Comparison of ENCODE assay signal across 14 cellular contexts in the genomic region with DNA sequence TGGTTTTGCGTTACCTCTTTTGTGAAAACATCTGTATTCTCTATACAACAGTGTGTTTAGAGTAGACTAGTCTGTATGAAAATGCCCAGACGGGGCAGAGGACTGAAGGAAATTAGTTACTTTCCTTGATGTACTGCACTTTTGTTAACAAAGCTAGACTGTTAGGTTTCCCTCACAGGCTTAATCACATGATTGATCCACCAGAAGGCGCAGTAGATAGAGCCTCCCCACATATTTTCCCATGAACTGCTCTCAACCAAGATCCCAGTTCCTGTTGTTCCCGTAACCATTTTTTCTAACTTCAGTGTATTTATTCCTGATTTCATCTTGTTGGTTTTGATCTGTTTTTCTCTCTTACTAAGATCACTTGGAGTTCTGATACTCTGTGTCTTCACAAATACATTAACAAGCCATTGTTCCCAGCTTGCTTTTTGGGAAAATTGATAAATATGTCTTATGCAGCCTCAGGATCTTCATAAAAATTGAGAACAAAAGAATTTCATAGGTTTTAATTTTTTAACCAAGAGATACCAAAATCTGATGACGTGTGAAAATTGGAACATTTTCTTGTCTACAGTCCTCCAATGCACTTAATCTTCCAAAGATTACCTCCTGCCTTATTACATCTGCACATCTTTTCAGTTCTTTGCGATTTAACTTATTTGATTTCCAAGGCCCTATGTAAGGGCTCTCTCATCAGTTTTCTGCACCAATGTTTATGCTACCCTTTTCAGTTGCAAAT. TPM values are rescaled to one million over a fixed set of nuclear protein-coding genes. Genes with fewer than 3 reads are reported as not detected.
DNase-seq lines count a peak whose midpoint lies in the region; ATAC-seq and TF ChIP-seq lines count a peak whose summit lies in the region.
"Had no signal": no experiment of that assay in that cellular context is flagged by ENCODE, and none has a peak within 500 bp of the region (broad histone marks: within the 10 kb centered on the region; RNA-seq: fewer than 3 reads in every experiment).

No MANE protein-coding gene starts in this region.

- 79% methylated on average over 6 of the region's 6 CpGs for WGBS in prostate gland

- H3K36me3 ChIP-seq in skeletal muscle tissue (ENCODE audit: control insufficient read depth in 3 of 3, insufficient read depth in 3 of 3, low read length in 3 of 3) (peaks cover 6 to 14% (median 10%) of the 10 kb centered on the region in 3 donors), prostate gland (peaks cover 0 to under 1% of the 10 kb centered on the region in 2 donors)

- peaks cover 55% of the 10 kb centered on the region for H3K36me3 Mint-ChIP-seq in activated T-cell treated with anti-CD3 and anti-CD28 coated beads, Interleukin-2, amount 50 U/mL, for 24 hours (ENCODE audit: low read depth)
- peaks cover 4% of the 10 kb centered on the region for H3K36me3 Mint-ChIP-seq in T-helper 17 cell (ENCODE audit: low read depth)

- no peaks in the 10 kb centered on the region for H3K9me3 Mint-ChIP-seq in activated T-cell treated with anti-CD3 and anti-CD28 coated beads, Interleukin-2, amount 50 U/mL, for 24 hours

- TF ChIP-seq CTCF in fibroblast of the aortic adventitia (IDR thresholded peaks at IDR 0.05; ENCODE audit: insufficient read depth, low read length) (peak; percentile 11), prostate gland (IDR thresholded peaks at IDR 0.05) (no peak)

- no peak overlapping the region for H3K4me3 Mint-ChIP-seq in activated T-cell treated with anti-CD3 and anti-CD28 coated beads, Interleukin-2, amount 50 U/mL, for 24 hours
- peak overlapping the region; percentile 19 for H3K4me3 Mint-ChIP-seq in T-helper 17 cell

- no peaks in the 10 kb centered on the region for H3K27me3 Mint-ChIP-seq in activated T-cell treated with anti-CD3 and anti-CD28 coated beads, Interleukin-2, amount 50 U/mL, for 24 hours
- H3K27me3 Mint-ChIP-seq in T-helper 17 cell: no peaks in the 10 kb centered on the region

- ATAC-seq in T-helper 17 cell (no peak), GM19467 (IDR thresholded peaks at IDR 0.05; ENCODE audit: unreplicated experiment) (no peak)

- H3K9ac ChIP-seq in skeletal muscle tissue (ENCODE audit: low read depth in 1 of 3, low read length in 3 of 3): peak overlapping the region in 1 of 3 donors; percentile 33

- H3K4me1 ChIP-seq in skeletal muscle tissue (ENCODE audit: control insufficient read depth in 3 of 3, insufficient read depth in 3 of 3, low read length in 3 of 3) (peaks cover 8 to 28% (median 24%) of the 10 kb centered on the region in 3 donors), prostate gland (replicated peaks) (no peaks in the 10 kb centered on the region)
- H3K4me1 ChIP-seq: SJSA1 had no signal

- TF ChIP-seq POLR2A in prostate gland (IDR thresholded peaks at IDR 0.05): no peak

- intact Hi-C loops in prostate gland (cut with DNase I): no loop called here

- no peak for DNase-seq in activated T-cell treated with anti-CD3 and anti-CD28 coated beads, Interleukin-2, amount 50 U/mL, for 24 hours
- DNase-seq in activated T-cell treated with anti-CD3 and anti-CD28 coated beads for 4 hours: no peak
- no peak for DNase-seq in T-helper 17 cell
- peak; percentile 39 for DNase-seq in fibroblast of the aortic adventitia (ENCODE audit: low read depth)
- DNase-seq in prostate gland (ENCODE audit: low spot score): no peak
- no peak for DNase-seq in NCI-H2196 (lab: John Stamatoyannopoulos, UW; ENCODE audit: unreplicated experiment)
- DNase-seq: GF-D8; NCI-H2029 treated with DMSO at 0.1 percent for 48 hours; stimulated activated CD4-positive, alpha-beta T cell treated with anti-CD3 and anti-CD28 coated beads, Interleukin-4, amount 100 ng/mL, for 24 hours had no signal

- H3K4me1 Mint-ChIP-seq in activated T-cell treated with anti-CD3 and anti-CD28 coated beads, Interleukin-2, amount 50 U/mL, for 24 hours (ENCODE audit: low read depth): peaks cover 34% of the 10 kb centered on the region
- H3K4me1 Mint-ChIP-seq in T-helper 17 cell: peaks cover 25% of the 10 kb centered on the region

- H3K9me3 ChIP-seq in T-helper 17 cell (ENCODE audit: control insufficient read depth, low read length, poor library complexity, severe bottlenecking): no peaks in the 10 kb centered on the region
- no peaks in the 10 kb centered on the region for H3K9me3 ChIP-seq in skeletal muscle tissue (ENCODE audit: control insufficient read depth in 3 of 3, low read length in 3 of 3)
- no peaks in the 10 kb centered on the region for H3K9me3 ChIP-seq in prostate gland
- H3K9me3 ChIP-seq: neutrophil, SJSA1, tibial nerve had no signal

- H3K27ac ChIP-seq in skeletal muscle tissue (ENCODE audit: low read depth, low read length) (peak overlapping the region; percentile 55), prostate gland (no peak overlapping the region)
- H3K27ac ChIP-seq: neutrophil, SJSA1 had no signal

- H3K4me3 ChIP-seq in fibroblast of the aortic adventitia (ENCODE audit: low read depth, low read length): no peak overlapping the region
- no peak overlapping the region for H3K4me3 ChIP-seq in skeletal muscle tissue (ENCODE audit: low read length in 3 of 3)
- no peak overlapping the region for H3K4me3 ChIP-seq in prostate gland
- H3K4me3 ChIP-seq: SJSA1, tibial nerve had no signal

- H3K27me3 ChIP-seq in skeletal muscle tissue (ENCODE audit: control insufficient read depth in 3 of 3, insufficient read depth in 3 of 3, low read length in 3 of 3): no peaks in the 10 kb centered on the region
- H3K27me3 ChIP-seq in prostate gland (replicated peaks; ENCODE audit: insufficient read depth): no peaks in the 10 kb centered on the region
- H3K27me3 ChIP-seq: neutrophil, SJSA1, tibial nerve had no signal

- H3K27ac Mint-ChIP-seq in activated T-cell treated with anti-CD3 and anti-CD28 coated beads, Interleukin-2, amount 50 U/mL, for 24 hours: peak overlapping the region; percentile 78
- no peak overlapping the region for H3K27ac Mint-ChIP-seq in T-helper 17 cell

RNA-seq across cellular contexts. Expression of gene MRPL35, which starts 2.9 kb away (rescaled TPM):
- total RNA-seq in T-helper 17 cell (1 to 10 TPM; 9.0 to 9.6 TPM), fibroblast of the aortic adventitia (ENCODE audit: low replicate concordance) (24.5 and 35.8 TPM in 2 replicates), skeletal muscle tissue (20.9 TPM), prostate gland (10 to 100 TPM; 20.7 to 24.7 TPM)

RNA-seq across cellular contexts. Expression of gene IMMT, which starts 6.9 kb away (rescaled TPM):
- total RNA-seq in T-helper 17 cell (10 to 100 TPM; 57.8 to 61.3 TPM), fibroblast of the aortic adventitia (ENCODE audit: low replicate concordance) (47.8 and 76.6 TPM in 2 replicates), skeletal muscle tissue (43.8 TPM), prostate gland (10 to 100 TPM; 32.6 to 52.5 TPM)
